Comparison of ENCODE assay signal across 28 cellular contexts in the genomic region with DNA sequence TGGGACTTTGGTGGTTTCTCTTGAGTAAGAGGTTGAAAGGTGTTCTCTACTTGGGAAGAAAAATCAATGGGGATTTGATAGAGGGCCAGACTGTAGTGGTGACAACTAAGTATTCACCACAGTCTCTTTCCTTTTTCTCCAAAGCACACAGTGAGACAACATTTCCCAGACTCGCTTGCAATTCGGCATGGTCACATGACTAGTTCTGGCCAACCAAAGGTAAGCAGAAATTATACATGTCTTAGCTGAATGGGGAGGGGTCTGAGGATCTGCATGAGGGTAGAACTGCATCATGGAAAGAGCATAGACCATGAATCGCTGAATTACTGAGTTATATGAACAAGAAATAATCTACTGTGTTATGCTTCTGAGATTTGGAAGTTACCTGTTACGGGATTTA.
"Had no signal": no experiment of that assay in that cellular context is flagged by ENCODE, and none has a peak within 500 bp of the region (broad histone marks: within the 10 kb centered on the region; RNA-seq: fewer than 3 reads in every experiment).

No MANE protein-coding gene starts in this region.

- H3K27ac Mint-ChIP-seq: dendritic cell treated with granulocyte-macrophage colony-stimulating factor and Interleukin-4, amounts not matched to agents 40 ng/mL and 50 ng/mL, for 4 days; effector memory CD8-positive, alpha-beta T cell had no signal

- H3K4me3 ChIP-seq: colonic mucosa, coronary artery, dorsolateral prefrontal cortex, esophagus muscularis mucosa, esophagus squamous epithelium, gastrocnemius medialis, gastroesophageal sphincter, heart left ventricle, heart right ventricle had no signal

- H3K4me3 Mint-ChIP-seq: dendritic cell treated with granulocyte-macrophage colony-stimulating factor and Interleukin-4, amounts not matched to agents 40 ng/mL and 50 ng/mL, for 4 days; effector memory CD8-positive, alpha-beta T cell had no signal

- H3K27ac ChIP-seq: colonic mucosa, coronary artery, dorsolateral prefrontal cortex, epithelial cell of prostate, esophagus muscularis mucosa, esophagus squamous epithelium, foreskin keratinocyte, gastrocnemius medialis, gastroesophageal sphincter, heart left ventricle, heart right ventricle had no signal

- H3K9me3 Mint-ChIP-seq: dendritic cell treated with granulocyte-macrophage colony-stimulating factor and Interleukin-4, amounts not matched to agents 40 ng/mL and 50 ng/mL, for 4 days had no signal

- H3K4me1 ChIP-seq: colonic mucosa, esophagus muscularis mucosa, esophagus squamous epithelium, foreskin keratinocyte, gastrocnemius medialis, gastroesophageal sphincter, heart left ventricle, heart right ventricle had no signal

- H3K27me3 ChIP-seq: colonic mucosa, dorsolateral prefrontal cortex, esophagus muscularis mucosa, esophagus squamous epithelium, gastrocnemius medialis, gastroesophageal sphincter had no signal

- H3K36me3 ChIP-seq: colonic mucosa, esophagus muscularis mucosa, esophagus squamous epithelium, gastrocnemius medialis, gastroesophageal sphincter, heart left ventricle, heart right ventricle had no signal

- H3K9me3 ChIP-seq: colonic mucosa, esophagus muscularis mucosa, esophagus squamous epithelium, gastrocnemius medialis, gastroesophageal sphincter, heart left ventricle, heart right ventricle had no signal

- DNase-seq: colonic mucosa; cortex of kidney; dermis blood vessel endothelial cell; dorsolateral prefrontal cortex; effector CD4-positive, alpha-beta T cell; effector CD8-positive, alpha-beta T cell; effector memory CD4-positive, alpha-beta T cell; effector memory CD8-positive, alpha-beta T cell; erythroblast; esophagus squamous epithelium; foreskin fibroblast; foreskin keratinocyte; foreskin melanocyte; gastrocnemius medialis; glutamatergic neuron; head of caudate nucleus; heart left ventricle; heart right ventricle had no signal

- FAIRE-seq: colon, endometrium, endothelial cell of umbilical vein, frontal cortex had no signal

- ATAC-seq: effector memory CD8-positive, alpha-beta T cell; esophagus mucosa; foreskin keratinocyte; gastrocnemius medialis; gastroesophageal sphincter; heart left ventricle; heart right ventricle had no signal
